Comparison of ENCODE assay signal across 10 cellular contexts in the genomic region with DNA sequence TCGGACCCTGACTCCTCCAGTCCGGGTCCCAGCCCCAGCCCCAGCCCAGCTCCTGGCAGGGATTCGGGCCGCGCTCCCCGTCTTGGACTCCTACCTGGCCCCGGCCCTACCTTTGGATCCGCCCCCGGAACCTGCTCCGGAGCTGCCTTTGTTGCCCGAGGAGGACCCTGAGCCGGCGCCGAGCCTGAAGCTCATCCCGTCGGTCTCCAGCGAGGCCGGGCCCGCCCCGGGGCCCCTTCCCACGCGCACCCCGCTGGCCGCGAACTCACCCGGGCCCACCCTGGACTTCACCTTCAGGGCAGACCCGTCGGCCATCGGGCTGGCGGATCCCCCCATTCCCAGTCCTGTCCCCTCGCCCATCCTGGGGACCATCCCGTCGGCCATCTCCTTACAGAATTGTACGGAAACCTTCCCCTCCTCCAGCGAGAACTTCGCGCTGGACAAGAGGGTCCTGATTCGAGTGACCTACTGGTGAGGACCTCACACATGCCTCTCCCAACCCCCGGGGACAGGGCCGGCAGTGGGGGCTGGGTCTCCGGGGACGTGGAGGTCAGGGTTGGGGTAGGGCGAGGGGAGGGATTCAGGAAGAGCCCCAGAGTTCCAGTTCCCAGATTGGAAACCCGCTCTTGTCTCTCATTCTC. TPM values are rescaled to one million over a fixed set of nuclear protein-coding genes. Genes with fewer than 3 reads are reported as not detected.
DNase-seq lines count a peak whose midpoint lies in the region; ATAC-seq and TF ChIP-seq lines count a peak whose summit lies in the region.
"Had no signal": no experiment of that assay in that cellular context is flagged by ENCODE, and none has a peak within 500 bp of the region (broad histone marks: within the 10 kb centered on the region; RNA-seq: fewer than 3 reads in every experiment).

No MANE protein-coding gene starts in this region.

- POLR2A ChIA-PET in WTC11 (lab: Charles Lee), result interaction anchor here (0.6 to 1.8 kb wide), 3 partner anchors 17 to 829 kb away, joined by 3 to 10 read pairs (median 6); a partner anchor contains a TSS

- DNase-seq in DMS79 (lab: John Stamatoyannopoulos, UW), result peak; percentile 65
- no peak for DNase-seq in DMS79 treated with DMSO at 0.1 percent for 48 hours (lab: John Stamatoyannopoulos, UW)
- peak; percentile 88 for DNase-seq in WTC11 (ENCODE audit: low spot score)
- DNase-seq in right cardiac atrium, result no peak
- no peak for DNase-seq in gastrocnemius medialis
- DNase-seq in left lobe of liver (ENCODE audit: low spot score), result no peak
- DNase-seq in activated gamma-delta T cell treated with Interleukin-2 at 50 U/mL for 16 hours, result no peak
- no peak for DNase-seq in DMS153 treated with DMSO at 0.1 percent for 48 hours (lab: John Stamatoyannopoulos, UW; ENCODE audit: unreplicated experiment)

- intact Hi-C loops in right cardiac atrium (cut with DNase I), result no loop called here
- intact Hi-C loops in gastrocnemius medialis (cut with DNase I; ENCODE audit: low total_unique reads), result no loop called here

- H3K27ac ChIP-seq in right cardiac atrium (ENCODE audit: low read length) (no peak overlapping the region), gastrocnemius medialis (no peak overlapping the region)
- H3K27ac ChIP-seq: SJSA1 had no signal

- H3K27ac Mint-ChIP-seq in WTC11, result peak overlapping the region; percentile 83

- H3K36me3 Mint-ChIP-seq in WTC11, result peaks cover 9% of the 10 kb centered on the region

- no peaks in the 10 kb centered on the region for H3K27me3 ChIP-seq in right cardiac atrium (ENCODE audit: control insufficient read depth, insufficient read depth)
- peaks cover 33 to 62% (median 55%) of the 10 kb centered on the region in 3 donors for H3K27me3 ChIP-seq in gastrocnemius medialis

- H3K4me3 ChIP-seq in right cardiac atrium (ENCODE audit: low read length), result peak overlapping the region; percentile 14
- peak overlapping the region in 3 of 4 donors; percentile 2 to 25 (median 25) for H3K4me3 ChIP-seq in gastrocnemius medialis
- H3K4me3 ChIP-seq: SJSA1 had no signal

- TF ChIP-seq CTCF in WTC11 (IDR thresholded peaks at IDR 0.05), result no peak
- TF ChIP-seq CTCF in gastrocnemius medialis (IDR thresholded peaks at IDR 0.05 in 4 of 5, conservative IDR thresholded peaks at IDR 0.05 in 1 of 5), result no peak

- CTCF ChIA-PET in WTC11 (lab: Charles Lee), result interaction anchor here (0.6 to 4.0 kb wide), 11 partner anchors 9 to 1826 kb away, joined by 3 to 21 read pairs (median 5); a partner anchor contains a TSS

- peaks cover 27% of the 10 kb centered on the region for H3K4me1 Mint-ChIP-seq in WTC11

- H3K36me3 ChIP-seq in gastrocnemius medialis, result no peaks in the 10 kb centered on the region
- H3K36me3 ChIP-seq: SJSA1 had no signal

- H3K4me3 Mint-ChIP-seq in WTC11, result peak overlapping the region; percentile 89

- H3K4me1 ChIP-seq in right cardiac atrium (ENCODE audit: control insufficient read depth, insufficient read depth, low read length), result no peaks in the 10 kb centered on the region
- no peaks in the 10 kb centered on the region for H3K4me1 ChIP-seq in gastrocnemius medialis

- in situ Hi-C loops in gastrocnemius medialis (cut with MboI; ENCODE audit: low sequenced_read_pairs in 4 of 4), result no loop called here

- peaks cover 32% of the 10 kb centered on the region for H3K27me3 Mint-ChIP-seq in WTC11 (ENCODE audit: low read depth)

- ATAC-seq in WTC11 (peak; percentile 74), right cardiac atrium (peak in 1 of 2 donors; percentile 21), gastrocnemius medialis (no peak), left lobe of liver (no peak)

- WGBS in right cardiac atrium, result 2% methylated on average over 44 of the region's 44 CpGs

- no peak for TF ChIP-seq POLR2A in gastrocnemius medialis (IDR thresholded peaks at IDR 0.05)

- H3K9me3 Mint-ChIP-seq in WTC11, result no peaks in the 10 kb centered on the region; the same call in 1 of the 2 replicates

- no peaks in the 10 kb centered on the region for H3K9me3 ChIP-seq in right cardiac atrium (ENCODE audit: control insufficient read depth, low read length)
- H3K9me3 ChIP-seq in gastrocnemius medialis, result no peaks in the 10 kb centered on the region
- H3K9me3 ChIP-seq: SJSA1 had no signal

TF ChIP-seq in WTC11, 78 proteins besides CTCF, POLR2A, EP300 and RAD21:
- TF ChIP-seq FOXK1 (CRISPR knock-in tag; IDR thresholded peaks at IDR 0.05) (0 out of 2 replicates have a peak, but pooled peaks have one; percentile 23), FOXJ3 (CRISPR knock-in tag; IDR thresholded peaks at IDR 0.05; ENCODE audit: borderline replicate concordance) (no peak), RELA (CRISPR knock-in tag; IDR thresholded peaks at IDR 0.05; ENCODE audit: borderline replicate concordance) (no peak), ELF4 (CRISPR knock-in tag; IDR thresholded peaks at IDR 0.05; ENCODE audit: low read depth) (no peak), CBFB (CRISPR knock-in tag; IDR thresholded peaks at IDR 0.05; ENCODE audit: low read depth) (peak; percentile 50; the same call in 1 of the 2 replicates), TCF7 (CRISPR knock-in tag; IDR thresholded peaks at IDR 0.05; ENCODE audit: low read depth) (no peak)

RNA-seq across cellular contexts. Expression of a gene that starts 0.7 kb away (rescaled TPM):
- 12.6 to 15.4 TPM (median 15.1 TPM) in 3 replicates for total RNA-seq in WTC11 (2021)
- total RNA-seq in right cardiac atrium, result not detected
- polyA plus RNA-seq in right cardiac atrium, result not detected
- total RNA-seq in gastrocnemius medialis, result not detected
- not detected for total RNA-seq in left lobe of liver
- total RNA-seq: renal cortical epithelial cell, SJSA1 had no signal

RNA-seq across cellular contexts. Expression of a gene that starts 16.9 kb away (rescaled TPM):
- total RNA-seq in WTC11 (2021) (16.4 to 23.9 TPM (median 21.6 TPM) in 3 replicates), right cardiac atrium (not detected), gastrocnemius medialis (not detected), left lobe of liver (not detected)
- 0.07 TPM for polyA plus RNA-seq in right cardiac atrium

RNA-seq across cellular contexts. Expression of a gene that starts 17.0 kb away (rescaled TPM):
- 2.7 to 3.6 TPM (median 2.7 TPM) in 3 replicates for total RNA-seq in WTC11 (2021)
- 1 to 10 TPM; 2.3 to 4.3 (median 3.3) TPM for total RNA-seq in right cardiac atrium
- 2.8 TPM for polyA plus RNA-seq in right cardiac atrium
- total RNA-seq in gastrocnemius medialis, result 1 to 10 TPM in 3 of 4 donors, under 1 TPM in 1; 0.91 to 6.5 (median 1.2) TPM
- 0.43 TPM for total RNA-seq in left lobe of liver

RNA-seq across cellular contexts. Expression of a gene that starts 24.3 kb away (rescaled TPM):
- total RNA-seq in WTC11 (2021), result 21.5 to 24.0 TPM (median 23.7 TPM) in 3 replicates
- total RNA-seq in right cardiac atrium, result 10 to 100 TPM; 12.3 to 15.0 (median 13.5) TPM
- 14.3 TPM for polyA plus RNA-seq in right cardiac atrium
- total RNA-seq in gastrocnemius medialis, result 10 to 100 TPM in 2 of 4 donors, 1 to 10 TPM in 2; 7.8 to 12.7 (median 9.4) TPM
- total RNA-seq in left lobe of liver, result 6.6 TPM

RNA-seq across cellular contexts. Expression of a gene that starts 35.0 kb away (rescaled TPM):
- total RNA-seq in WTC11 (2021), result 136 to 154 TPM (median 137 TPM) in 3 replicates
- total RNA-seq in right cardiac atrium, result 10 to 100 TPM; 54.1 to 69.9 (median 61.4) TPM
- 73.7 TPM for polyA plus RNA-seq in right cardiac atrium
- total RNA-seq in gastrocnemius medialis, result 10 to 100 TPM; 66.9 to 97.6 (median 85.6) TPM
- total RNA-seq in left lobe of liver, result 31.7 TPM

Comparison
In these comparisons a context has a peak if more than half of its experiments do, and no peak if none do; other contexts are left out.
1. DNase-seq: peak in DMS79 (single experiment) and WTC11 (single experiment); none in DMS79 treated with DMSO at 0.1 percent for 48 hours (single experiment), right cardiac atrium (0 of 3), gastrocnemius medialis (0 of 2), left lobe of liver (single experiment), activated gamma-delta T cell treated with Interleukin-2 at 50 U/mL for 16 hours (single experiment) and DMS153 treated with DMSO at 0.1 percent for 48 hours (single experiment).
2. RNA of a gene that starts 0.7 kb away (total RNA-seq): 12.6 to 15.4 TPM in WTC11; not detected in right cardiac atrium, not detected in gastrocnemius medialis and not detected in left lobe of liver (single experiment); every median in the first group is over 10 times any median in the second.
3. RNA of a gene that starts 16.9 kb away (total RNA-seq): 16.4 to 23.9 TPM in WTC11; not detected in right cardiac atrium, not detected in gastrocnemius medialis and not detected in left lobe of liver (single experiment); every median in the first group is over 10 times any median in the second.